Comparison of ENCODE assay signal across 15 cellular contexts in the genomic region with DNA sequence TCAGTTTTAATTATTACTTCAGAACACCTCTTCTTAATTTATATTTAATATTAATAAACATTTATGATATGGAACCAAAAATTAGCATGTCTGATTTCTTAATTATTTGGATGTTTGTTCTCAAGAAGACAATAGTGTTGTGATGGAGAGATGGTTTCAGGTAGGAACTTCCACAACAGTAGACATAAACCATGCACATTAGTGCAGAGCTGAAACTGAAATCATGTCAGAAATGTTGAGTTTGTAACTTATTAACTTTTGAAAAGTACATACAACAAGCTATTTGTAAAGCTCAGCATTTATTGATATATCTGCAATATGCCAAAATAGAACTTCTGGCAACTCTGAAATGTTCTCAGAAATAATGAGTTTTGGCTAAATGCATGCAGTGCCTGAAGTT. TPM values are rescaled to one million over a fixed set of nuclear protein-coding genes. Genes with fewer than 3 reads are reported as not detected.
DNase-seq lines count a peak whose midpoint lies in the region; ATAC-seq, FAIRE-seq and TF ChIP-seq lines count a peak whose summit lies in the region.
"Had no signal": no experiment of that assay in that cellular context is flagged by ENCODE, and none has a peak within 500 bp of the region (broad histone marks: within the 10 kb centered on the region; RNA-seq: fewer than 3 reads in every experiment).

No MANE protein-coding gene starts in this region.

- H3K36me3 ChIP-seq in H1 (ENCODE audit: control insufficient read depth in 2 of 4, insufficient read depth in 4 of 4, low read length in 3 of 4) (no peaks in the 10 kb centered on the region), left lung (no peaks in the 10 kb centered on the region)
- H3K36me3 ChIP-seq: BLaER1, upper lobe of right lung had no signal

- H2BK15ac ChIP-seq in H1 (ENCODE audit: low read length) = no peak overlapping the region

- TF ChIP-seq CTCF in H1 (IDR thresholded peaks at IDR 0.05; ENCODE audit: control extremely low read depth in 1 of 3, insufficient read depth in 1 of 3, low read depth in 1 of 3, low read length in 3 of 3) (no peak), left lung (IDR thresholded peaks at IDR 0.05) (no peak)

- peak overlapping the region; percentile 54 for H4K91ac ChIP-seq in H1 (replicated peaks; ENCODE audit: insufficient read length, low read length)

- DNase-seq in H1 (ENCODE audit: low read depth in 1 of 2, low spot score in 2 of 2) (no peak), globus pallidus (ENCODE audit: low spot score) (no peak), left lung (no peak), right cardiac atrium (no peak)
- DNase-seq: activated naive CD4-positive, alpha-beta T cell treated with anti-CD3 and anti-CD28 coated beads, Interleukin-2, amount 10 ng/mL, durations not matched to agents 7 days and 5 days; DMS53; Kasumi-1; NCI-H510A; stimulated activated CD4-positive, alpha-beta T cell treated with anti-CD3 and anti-CD28 coated beads, Interleukin-2, amount 100 ng/mL, for 24 hours; stimulated activated CD8-positive, alpha-beta memory T cell treated with anti-CD3 and anti-CD28 coated beads, Interleukin-4, amount 100 ng/mL, for 48 hours; upper lobe of right lung had no signal

- TF ChIP-seq POLR2A in H1 (IDR thresholded peaks at IDR 0.05; ENCODE audit: control extremely low read depth in 1 of 2, low read depth in 2 of 2, low read length in 2 of 2) = no peak

- TF ChIP-seq RAD21 in H1 (IDR thresholded peaks at IDR 0.05 in 1 of 2, conservative IDR thresholded peaks at IDR 0.05 in 1 of 2; ENCODE audit: low read depth in 2 of 2, low read length in 2 of 2) = no peak

- POLR2A ChIA-PET in H1 (lab: Charles Lee; ENCODE audit: partially characterized antibody) = no interaction called here

- H4K5ac ChIP-seq in H1 (ENCODE audit: insufficient read length, low read depth, low read length) = no peak overlapping the region

- H3K18ac ChIP-seq in H1 (ENCODE audit: extremely low read depth, low read length) = no peak overlapping the region

- H3K4me2 ChIP-seq in H1 (ENCODE audit: insufficient read depth in 1 of 2, low read depth in 2 of 2, low read length in 2 of 2) = no peak overlapping the region
- H3K4me2 ChIP-seq: BLaER1 had no signal

- H2BK120ac ChIP-seq in H1 (replicated peaks; ENCODE audit: low read depth, low read length) = peak overlapping the region; percentile 94

- H2AFZ ChIP-seq in H1 (ENCODE audit: low read length) = no peak overlapping the region

- no peak overlapping the region for H2AK5ac ChIP-seq in H1 (ENCODE audit: low read depth, low read length)

- CTCF ChIA-PET in H1 (lab: Charles Lee; ENCODE audit: partially characterized antibody) = interaction anchor here (2.9 kb wide), 1 partner anchor 12 kb away, joined by 8 read pairs; a partner anchor contains a TSS

- H3K9me3 ChIP-seq in H1 (ENCODE audit: insufficient read depth in 2 of 2, low read depth in 1 of 2, low read length in 1 of 2) (no peaks in the 10 kb centered on the region), left lung (no peaks in the 10 kb centered on the region), right cardiac atrium (ENCODE audit: control insufficient read depth, low read length) (no peaks in the 10 kb centered on the region)
- H3K9me3 ChIP-seq: BLaER1, upper lobe of right lung had no signal

- no peak overlapping the region for H3K9ac ChIP-seq in H1 (replicated peaks in 1 of 4; ENCODE audit: extremely low read depth in 1 of 4, low read depth in 3 of 4, low read length in 3 of 4)
- H3K9ac ChIP-seq: BLaER1 had no signal

- H3K4me1 ChIP-seq in H1 (replicated peaks in 1 of 4; ENCODE audit: control insufficient read depth in 3 of 4, insufficient read depth in 4 of 4, low read length in 3 of 4) (peaks cover 0 to 3% (median under 1%) of the 10 kb centered on the region in 4 experiments; a peak in 1 of 7 replicates), left lung (peaks cover 0 to 13% of the 10 kb centered on the region in 2 donors), right cardiac atrium (ENCODE audit: control insufficient read depth, insufficient read depth, low read length) (no peaks in the 10 kb centered on the region)
- H3K4me1 ChIP-seq: upper lobe of right lung had no signal

- H3K14ac ChIP-seq in H1 (ENCODE audit: insufficient read length) = no peak overlapping the region

- H3K79me1 ChIP-seq in H1 (ENCODE audit: low read depth, low read length) = no peaks in the 10 kb centered on the region

- intact Hi-C loops in left lung (cut with DNase I) = no loop called here
- intact Hi-C loops in right cardiac atrium (cut with DNase I) = no loop called here

- FAIRE-seq in H1 (lab: Jason Lieb, UNC) = no peak

- H3K4me3 ChIP-seq in H1 (ENCODE audit: extremely low read depth in 1 of 4, insufficient read depth in 2 of 4, low read depth in 3 of 4, low read length in 4 of 4) (no peak overlapping the region), left lung (no peak overlapping the region), right cardiac atrium (ENCODE audit: low read length) (no peak overlapping the region)
- H3K4me3 ChIP-seq: BLaER1, upper lobe of right lung had no signal

- H3K27ac ChIP-seq in H1 (ENCODE audit: low read depth, low read length) (no peak overlapping the region), left lung (no peak overlapping the region), right cardiac atrium (ENCODE audit: low read length) (no peak overlapping the region)
- H3K27ac ChIP-seq: BLaER1, upper lobe of right lung had no signal

- H3K23ac ChIP-seq in H1 (ENCODE audit: insufficient read length) = no peak overlapping the region

- H3K79me2 ChIP-seq in H1 (ENCODE audit: control insufficient read depth in 1 of 2, insufficient read depth in 2 of 2, low read length in 2 of 2) = no peaks in the 10 kb centered on the region

- H3K27me3 ChIP-seq in H1 (replicated peaks in 1 of 4; ENCODE audit: control insufficient read depth in 3 of 4, extremely low read depth in 1 of 4, insufficient read depth in 3 of 4, low read length in 3 of 4) (no peaks in the 10 kb centered on the region), left lung (no peaks in the 10 kb centered on the region), right cardiac atrium (ENCODE audit: control insufficient read depth, insufficient read depth) (no peaks in the 10 kb centered on the region)
- H3K27me3 ChIP-seq: BLaER1, upper lobe of right lung had no signal

- no peak for TF ChIP-seq EP300 in H1 (IDR thresholded peaks at IDR 0.05; ENCODE audit: borderline replicate concordance in 1 of 2, low read depth in 2 of 2, low read length in 2 of 2)

- no peak overlapping the region for H2BK12ac ChIP-seq in H1 (ENCODE audit: low read depth, low read length)

- H3K23me2 ChIP-seq in H1 (ENCODE audit: low read depth, low read length) = no peaks in the 10 kb centered on the region

- ATAC-seq in GM19043 (IDR thresholded peaks at IDR 0.05; ENCODE audit: low read depth, unreplicated experiment) = peak; percentile 85
- ATAC-seq in GM21723 (IDR thresholded peaks at IDR 0.05; ENCODE audit: unreplicated experiment) = peak; percentile 62
- ATAC-seq in HG03108 (IDR thresholded peaks at IDR 0.05; ENCODE audit: unreplicated experiment) = peak; percentile 83
- no peak for ATAC-seq in left lung
- ATAC-seq in right cardiac atrium = no peak
- ATAC-seq: upper lobe of right lung had no signal

- no peak overlapping the region for H3K4ac ChIP-seq in H1 (replicated peaks; ENCODE audit: insufficient read length, low read depth, low read length)

- no peak overlapping the region for H2BK5ac ChIP-seq in H1 (ENCODE audit: low read depth, low read length)

- H2BK20ac ChIP-seq in H1 (ENCODE audit: low read length) = no peak overlapping the region

- no peak overlapping the region for H3K56ac ChIP-seq in H1 (replicated peaks; ENCODE audit: insufficient read length, low read depth, low read length)

- no peaks in the 10 kb centered on the region for H4K20me1 ChIP-seq in H1 (replicated peaks in 1 of 2; ENCODE audit: control insufficient read depth in 1 of 2, insufficient read depth in 2 of 2, low read length in 2 of 2)
- H4K20me1 ChIP-seq: BLaER1 had no signal

- no peak overlapping the region for H4K8ac ChIP-seq in H1 (ENCODE audit: extremely low read depth, insufficient read depth, low read length)

TF ChIP-seq in H1, 55 proteins besides CTCF, POLR2A, EP300 and RAD21:
- TF ChIP-seq BRCA1 (IDR thresholded peaks at IDR 0.05; ENCODE audit: low read depth, low read length) (no peak), ZNF274 (IDR thresholded peaks at IDR 0.05; ENCODE audit: borderline replicate concordance, extremely low read depth, low read length) (no peak), TBP (IDR thresholded peaks at IDR 0.05; ENCODE audit: low read depth, low read length) (no peak), RNF2 (IDR thresholded peaks at IDR 0.05; ENCODE audit: borderline replicate concordance, low read depth, low read length, missing control alignments, poor library complexity, severe bottlenecking) (no peak)
- TF ChIP-seq, protein P1, sequence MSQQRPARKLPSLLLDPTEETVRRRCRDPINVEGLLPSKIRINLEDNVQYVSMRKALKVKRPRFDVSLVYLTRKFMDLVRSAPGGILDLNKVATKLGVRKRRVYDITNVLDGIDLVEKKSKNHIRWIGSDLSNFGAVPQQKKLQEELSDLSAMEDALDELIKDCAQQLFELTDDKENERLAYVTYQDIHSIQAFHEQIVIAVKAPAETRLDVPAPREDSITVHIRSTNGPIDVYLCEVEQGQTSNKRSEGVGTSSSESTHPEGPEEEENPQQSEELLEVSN (IDR thresholded peaks at IDR 0.05) = no peak

RNA-seq across cellular contexts. Expression of a gene that starts 11.8 kb away (rescaled TPM):
- 67.6 and 73.2 TPM in 2 replicates for total RNA-seq in H1 (2021; fragmentation: NEBNext Ultra II Directional; extraction: Animal tissue kit (Norgen Biotek cat#: 25700))
- polyA plus RNA-seq in H1 (2011; rRNA removed) (11.9 and 15.8 TPM in 2 replicates), right cardiac atrium (28.2 TPM)
- 13.2 TPM for polyA plus RNA-seq in H1 (2011; cell fraction: cytosol; rRNA removed)
- 15.7 TPM for polyA plus RNA-seq in H1 (2011; cell fraction: nucleus; rRNA removed)
- 29.8 to 38.1 TPM (median 37.1 TPM) in 4 replicates for polyA plus RNA-seq in H1 (2012, experiment 1 of 2)
- polyA plus RNA-seq in H1 (2012, experiment 2 of 2) = 15.5 TPM
- 190 TPM for polyA plus RNA-seq in H1 (2013, experiment 1 of 2)
- polyA plus RNA-seq in H1 (2013, experiment 2 of 2) = 167 TPM
- 19.4 and 27.8 TPM in 2 replicates for polyA minus RNA-seq in H1 (2011; rRNA and poly(A)+ RNA removed)
- 10.9 TPM for polyA minus RNA-seq in H1 (2011; cell fraction: cytosol; rRNA and poly(A)+ RNA removed)
- 24.3 TPM for polyA minus RNA-seq in H1 (2011; cell fraction: nucleus; rRNA and poly(A)+ RNA removed)
- total RNA-seq in left lung (10 to 100 TPM; 58.4 to 72.7 TPM), right cardiac atrium (10 to 100 TPM; 55.3 to 60.8 (median 58.1) TPM)

Comparison
In these comparisons a context has a peak if more than half of its experiments do, and no peak if none do; other contexts are left out.
1. ATAC-seq: peak in GM19043 (single experiment), GM21723 (single experiment) and HG03108 (single experiment); none in left lung (single experiment) and right cardiac atrium (0 of 2).